28 cellular contexts compared by ENCODE assay signal in genomic region chr7:102895602-102896001, GRCh38. TPM values are rescaled to one million over a fixed set of nuclear protein-coding genes. Genes with fewer than 3 reads are reported as not detected.
DNase-seq lines count a peak whose midpoint lies in the region; ATAC-seq and TF ChIP-seq lines count a peak whose summit lies in the region.
"Had no signal": no experiment of that assay in that cellular context is flagged by ENCODE, and none has a peak within 500 bp of the region (broad histone marks: within the 10 kb centered on the region; RNA-seq: fewer than 3 reads in every experiment).

No MANE protein-coding gene starts in this region.

- H3K4me1 Mint-ChIP-seq in chondrocyte (ENCODE audit: low read depth), result peaks cover 67% of the 10 kb centered on the region
- H3K4me1 Mint-ChIP-seq in mesothelial cell of epicardium, result peaks cover 49% of the 10 kb centered on the region
- H3K4me1 Mint-ChIP-seq: activated CD4-positive, alpha-beta T cell treated with anti-CD3 and anti-CD28 coated beads, Interleukin-2, amount 10 ng/mL, durations not matched to agents 24 days and 14 days; activated naive CD8-positive, alpha-beta T cell treated with anti-CD3 and anti-CD28 coated beads, Interleukin-2, amount 50 U/mL, for 24 hours; naive thymus-derived CD8-positive, alpha-beta T cell had no signal

- no peak overlapping the region for H3K4me3 ChIP-seq in heart left ventricle
- H3K4me3 ChIP-seq in vagina, result no peak overlapping the region
- H3K4me3 ChIP-seq in sigmoid colon, result no peak overlapping the region
- H3K4me3 ChIP-seq: gastroesophageal sphincter, left lung, spleen had no signal

- H3K36me3 ChIP-seq in heart left ventricle (no peaks in the 10 kb centered on the region), vagina (no peaks in the 10 kb centered on the region), sigmoid colon (no peaks in the 10 kb centered on the region)
- H3K36me3 ChIP-seq: brain microvascular endothelial cell, gastroesophageal sphincter, left lung, spleen had no signal

- no peak for TF ChIP-seq EP300 in sigmoid colon (IDR thresholded peaks at IDR 0.05)

- ATAC-seq in heart left ventricle, result peak in 2 of 4 donors; percentile 32 to 67
- ATAC-seq: activated naive CD8-positive, alpha-beta T cell treated with anti-CD3 and anti-CD28 coated beads, Interleukin-2, amount 50 U/mL, for 24 hours; gastroesophageal sphincter; left lung; naive thymus-derived CD8-positive, alpha-beta T cell had no signal

- H3K36me3 Mint-ChIP-seq in chondrocyte (ENCODE audit: low read depth) (no peaks in the 10 kb centered on the region), mesothelial cell of epicardium (no peaks in the 10 kb centered on the region)

- H3K27ac Mint-ChIP-seq in chondrocyte (ENCODE audit: unreplicated experiment) (peak overlapping the region; percentile 46), mesothelial cell of epicardium (peak overlapping the region; percentile 8)
- H3K27ac Mint-ChIP-seq: activated CD4-positive, alpha-beta T cell treated with anti-CD3 and anti-CD28 coated beads, Interleukin-2, amount 10 ng/mL, durations not matched to agents 24 days and 14 days; activated naive CD8-positive, alpha-beta T cell treated with anti-CD3 and anti-CD28 coated beads, Interleukin-2, amount 50 U/mL, for 24 hours; CD4-positive, alpha-beta T cell had no signal

- TF ChIP-seq CTCF in heart left ventricle (IDR thresholded peaks at IDR 0.05) (no peak), chondrocyte (IDR thresholded peaks at IDR 0.05) (no peak), mesothelial cell of epicardium (IDR thresholded peaks at IDR 0.05; ENCODE audit: unreplicated experiment) (no peak), vagina (IDR thresholded peaks at IDR 0.05) (no peak), sigmoid colon (IDR thresholded peaks at IDR 0.05) (no peak)

- H3K27ac ChIP-seq in heart left ventricle (peak overlapping the region in 8 of 12 donors; percentile 5 to 68 (median 42)), vagina (peak overlapping the region; percentile 27), sigmoid colon (peak overlapping the region in 2 of 4 donors; percentile 42 to 49)
- H3K27ac ChIP-seq: brain microvascular endothelial cell, HL-60, RWPE1, spleen, VCaP had no signal

- no peak for DNase-seq in heart left ventricle
- DNase-seq in cardiac septum (ENCODE audit: low spot score), result no peak
- no peak for DNase-seq in chondrocyte (ENCODE audit: low spot score)
- DNase-seq in mesothelial cell of epicardium (ENCODE audit: low spot score in 2 of 2, unreplicated experiment in 2 of 2), result no peak
- DNase-seq in vagina (ENCODE audit: extremely low spot score in 2 of 2), result no peak
- DNase-seq in sigmoid colon, result no peak
- DNase-seq in amniotic stem cell (lab: John Stamatoyannopoulos, UW), result no peak
- DNase-seq in AG08396 (ENCODE audit: low spot score), result no peak
- DNase-seq: activated CD4-positive, alpha-beta T cell treated with anti-CD3 and anti-CD28 coated beads, Interleukin-2, amount 10 ng/mL, durations not matched to agents 24 days and 14 days; activated naive CD8-positive, alpha-beta T cell treated with anti-CD3 and anti-CD28 coated beads, Interleukin-2, amount 50 U/mL, for 24 hours; activated T-cell treated with anti-CD3 and anti-CD28 coated beads, Interleukin-2, amount 50 U/mL, for 48 hours; AML-193; brain microvascular endothelial cell; CD4-positive, alpha-beta T cell; effector memory CD4-positive, alpha-beta T cell; GOT3; left lung; midbrain; MV-4-11; naive thymus-derived CD8-positive, alpha-beta T cell; NCI-H146; NCI-H446; spleen; stimulated activated CD4-positive, alpha-beta T cell treated with anti-CD3 and anti-CD28 coated beads, Interleukin-4, amount 100 ng/mL, for 1 hour had no signal

- 44 to 61% (median 49%) methylated on average over 3 of the region's 3 CpGs for WGBS in heart left ventricle, 4 donors
- WGBS in sigmoid colon, 2 donors, result 68 to 82% methylated on average over 3 of the region's 3 CpGs

- no peaks in the 10 kb centered on the region for H3K27me3 ChIP-seq in heart left ventricle
- H3K27me3 ChIP-seq in vagina, result no peaks in the 10 kb centered on the region
- no peaks in the 10 kb centered on the region for H3K27me3 ChIP-seq in sigmoid colon
- H3K27me3 ChIP-seq: brain microvascular endothelial cell, gastroesophageal sphincter, left lung, spleen had no signal

- H3K27me3 Mint-ChIP-seq in chondrocyte (ENCODE audit: low read depth) (no peaks in the 10 kb centered on the region), mesothelial cell of epicardium (ENCODE audit: low read depth) (no peaks in the 10 kb centered on the region)
- H3K27me3 Mint-ChIP-seq: activated naive CD8-positive, alpha-beta T cell treated with anti-CD3 and anti-CD28 coated beads, Interleukin-2, amount 50 U/mL, for 24 hours; CD4-positive, alpha-beta T cell; naive thymus-derived CD8-positive, alpha-beta T cell had no signal

- no peaks in the 10 kb centered on the region for H3K9me3 Mint-ChIP-seq in chondrocyte (ENCODE audit: low read depth)
- no peaks in the 10 kb centered on the region for H3K9me3 Mint-ChIP-seq in mesothelial cell of epicardium
- H3K9me3 Mint-ChIP-seq: activated CD4-positive, alpha-beta T cell treated with anti-CD3 and anti-CD28 coated beads, Interleukin-2, amount 10 ng/mL, durations not matched to agents 24 days and 14 days; activated naive CD8-positive, alpha-beta T cell treated with anti-CD3 and anti-CD28 coated beads, Interleukin-2, amount 50 U/mL, for 24 hours; CD4-positive, alpha-beta T cell had no signal

- TF ChIP-seq POLR2A in heart left ventricle (IDR thresholded peaks at IDR 0.05), result no peak
- TF ChIP-seq POLR2A in vagina (IDR thresholded peaks at IDR 0.05), result no peak
- no peak for TF ChIP-seq POLR2A in sigmoid colon (IDR thresholded peaks at IDR 0.05)

- H3K4me3 Mint-ChIP-seq in chondrocyte (ENCODE audit: unreplicated experiment) (no peak overlapping the region), mesothelial cell of epicardium (no peak overlapping the region)
- H3K4me3 Mint-ChIP-seq: activated CD4-positive, alpha-beta T cell treated with anti-CD3 and anti-CD28 coated beads, Interleukin-2, amount 10 ng/mL, durations not matched to agents 24 days and 14 days; activated naive CD8-positive, alpha-beta T cell treated with anti-CD3 and anti-CD28 coated beads, Interleukin-2, amount 50 U/mL, for 24 hours; CD4-positive, alpha-beta T cell; naive thymus-derived CD8-positive, alpha-beta T cell had no signal

- intact Hi-C loops in heart left ventricle (cut with DNase I) (loop anchor here in 3 of 10 donors (10.0 kb wide), 2 partner anchors 49 to 99 kb away; no protein-coding TSS in a partner anchor), cardiac septum (cut with DNase I) (loop anchor here (10.0 kb wide), 1 partner anchor 169 kb away; no protein-coding TSS in a partner anchor), vagina (cut with DNase I) (no loop called here), sigmoid colon (cut with DNase I) (no loop called here)

- H3K4me1 ChIP-seq in heart left ventricle, result peaks cover 2 to 71% (median 26%) of the 10 kb centered on the region in 12 donors
- peaks cover 51% of the 10 kb centered on the region for H3K4me1 ChIP-seq in vagina
- H3K4me1 ChIP-seq in sigmoid colon, result peaks cover 0 to 59% (median 39%) of the 10 kb centered on the region in 4 donors

- H3K9me3 ChIP-seq in heart left ventricle, result no peaks in the 10 kb centered on the region
- no peaks in the 10 kb centered on the region for H3K9me3 ChIP-seq in vagina
- no peaks in the 10 kb centered on the region for H3K9me3 ChIP-seq in sigmoid colon
- H3K9me3 ChIP-seq: gastroesophageal sphincter, left lung, spleen had no signal

RNA-seq across cellular contexts. Expression of gene LRRC17, which starts 17.2 kb away (rescaled TPM):
- total RNA-seq in heart left ventricle (10 to 100 TPM in 1 of 9 donors, 1 to 10 TPM in 6, under 1 TPM in 2; 0.72 to 10.8 (median 4.1) TPM), cardiac septum (1.8 TPM), chondrocyte (23.9 to 34.5 TPM (median 32.0 TPM) in 3 replicates), mesothelial cell of epicardium (42.0 to 45.5 TPM (median 43.1 TPM) in 3 replicates), vagina (2.9 TPM), sigmoid colon (1 to 10 TPM in 3 of 4 donors, under 1 TPM in 1; 0.41 to 5.5 (median 1.8) TPM)
- polyA plus RNA-seq in heart left ventricle (1 to 10 TPM; 1.4 to 2.8 TPM), sigmoid colon (under 1 TPM in 2 of 3 donors, not detected in 1; 0.58 to 0.69 TPM)
- total RNA-seq: activated CD4-positive, alpha-beta T cell treated with anti-CD3 and anti-CD28 coated beads, Interleukin-2, amount 10 ng/mL, durations not matched to agents 24 days and 14 days had no signal
- polyA plus RNA-seq: naive thymus-derived CD8-positive, alpha-beta T cell had no signal
